9 cellular contexts compared by ENCODE assay signal in genomic region chr5:124963236-124963929, GRCh38.
DNase-seq lines count a peak whose midpoint lies in the region; FAIRE-seq and TF ChIP-seq lines count a peak whose summit lies in the region.
"Had no signal": no experiment of that assay in that cellular context is flagged by ENCODE, and none has a peak within 500 bp of the region (broad histone marks: within the 10 kb centered on the region; RNA-seq: fewer than 3 reads in every experiment).

No MANE protein-coding gene starts in this region.

- peaks cover 24% of the 10 kb centered on the region for H3K4me1 ChIP-seq in HAP-1
- peaks cover 19% of the 10 kb centered on the region for H3K4me1 ChIP-seq in PC-9 (replicated peaks; ENCODE audit: insufficient read depth)
- H3K4me1 ChIP-seq: body of pancreas had no signal

- POLR2A ChIA-PET in PC-9 (lab: Charles Lee; ENCODE audit: unreplicated experiment) = no interaction called here

- no peak overlapping the region for H2AFZ ChIP-seq in PC-9

- H3K4me3 ChIP-seq in HAP-1 (no peak overlapping the region), PC-9 (no peak overlapping the region), fibroblast of pulmonary artery (replicated peaks; ENCODE audit: low read depth, low read length) (no peak overlapping the region)
- H3K4me3 ChIP-seq: body of pancreas had no signal

- DNase-seq in HAP-1 (ENCODE audit: low spot score in 2 of 2) (peak; percentile 59 to 64), PC-9 (peak in 1 of 2 experiments; percentile 87), fibroblast of pulmonary artery (ENCODE audit: low read depth) (peak; percentile 91), smooth muscle cell of the brain vasculature (ENCODE audit: low read depth, low spot score) (peak; percentile 21), D721Med (ENCODE audit: insufficient read length, low spot score) (no peak)
- no peak for DNase-seq in activated CD4-positive, alpha-beta T cell treated with anti-CD3 and anti-CD28 coated beads for 48 hours
- no peak for DNase-seq in stimulated activated CD4-positive, alpha-beta T cell treated with anti-CD3 and anti-CD28 coated beads, Interleukin-2, amount 100 ng/mL, for 48 hours
- no peak for DNase-seq in activated CD8-positive, alpha-beta memory T cell treated with anti-CD3 and anti-CD28 coated beads, Interleukin-2, amount 50 U/mL, for 4 hours

- TF ChIP-seq CTCF in PC-9 (conservative IDR thresholded peaks at IDR 0.05) (no peak), fibroblast of pulmonary artery (IDR thresholded peaks at IDR 0.05; ENCODE audit: low read length, missing control alignments) (no peak), D721Med (IDR thresholded peaks at IDR 0.05; ENCODE audit: insufficient read depth, missing control alignments) (no peak)

- no peaks in the 10 kb centered on the region for H3K9me3 ChIP-seq in HAP-1
- H3K9me3 ChIP-seq in PC-9 (ENCODE audit: insufficient read depth, low read depth) = no peaks in the 10 kb centered on the region
- H3K9me3 ChIP-seq: body of pancreas had no signal

- H3K4me2 ChIP-seq in PC-9 = peak overlapping the region; percentile 53

- H3K27ac ChIP-seq in PC-9 = peak overlapping the region; percentile 33; the same call in 1 of the 2 replicates
- H3K27ac ChIP-seq: body of pancreas had no signal

- peaks cover 3% of the 10 kb centered on the region; the same call in 1 of the 2 replicates for H3F3A ChIP-seq in PC-9 (ENCODE audit: insufficient read depth, low read depth)

- intact Hi-C loops in PC-9 (cut with micrococcal nuclease; ENCODE audit: unreplicated experiment) = no loop called here

- H3K36me3 ChIP-seq in HAP-1 (replicated peaks) (no peaks in the 10 kb centered on the region), PC-9 (ENCODE audit: low read depth) (no peaks in the 10 kb centered on the region)

- H3K79me2 ChIP-seq in PC-9 (ENCODE audit: low read depth) = no peaks in the 10 kb centered on the region

- H3K9me2 ChIP-seq in PC-9 (ENCODE audit: insufficient read depth) = no peaks in the 10 kb centered on the region

- no peaks in the 10 kb centered on the region for H4K20me1 ChIP-seq in PC-9 (ENCODE audit: insufficient read depth)

- H3K27me3 ChIP-seq in HAP-1 (ENCODE audit: low read depth) = no peaks in the 10 kb centered on the region
- no peaks in the 10 kb centered on the region for H3K27me3 ChIP-seq in PC-9 (ENCODE audit: insufficient read depth, low read depth)
- H3K27me3 ChIP-seq: body of pancreas had no signal

- CTCF ChIA-PET in PC-9 (lab: Charles Lee) = no interaction called here

- FAIRE-seq in D721Med (lab: Jason Lieb, UNC) = no peak

- in situ Hi-C loops in HAP-1 (cut with MboI; ENCODE audit: low sequenced_read_pairs) = no loop called here

- BruUV-seq in PC-9 (replicated peaks; lab: Mats Ljungman, UMichigan) = no TSS peak

Comparison
In these comparisons a context has a peak if more than half of its experiments do, and no peak if none do; other contexts are left out.
1. DNase-seq: peak in HAP-1 (2 of 2), fibroblast of pulmonary artery (single experiment) and smooth muscle cell of the brain vasculature (single experiment); none in activated CD4-positive, alpha-beta T cell treated with anti-CD3 and anti-CD28 coated beads for 48 hours (single experiment), D721Med (single experiment), stimulated activated CD4-positive, alpha-beta T cell treated with anti-CD3 and anti-CD28 coated beads, Interleukin-2, amount 100 ng/mL, for 48 hours (0 of 2) and activated CD8-positive, alpha-beta memory T cell treated with anti-CD3 and anti-CD28 coated beads, Interleukin-2, amount 50 U/mL, for 4 hours (single experiment).